ENCODE assay signal across 13 cellular contexts in genomic region chr13:74825170-74825948, GRCh38.
A peak's percentile ranks its signal among the peaks of the same experiment; 100 is the strongest.
DNase-seq lines count a peak whose midpoint lies in the region; ATAC-seq, FAIRE-seq and TF ChIP-seq lines count a peak whose summit lies in the region.
"Had no signal": no experiment of that assay in that cellular context is flagged by ENCODE, and none has a peak within 500 bp of the region (broad histone marks: within the 10 kb centered on the region; RNA-seq: fewer than 3 reads in every experiment).

No MANE protein-coding gene starts in this region.

- H2AFZ ChIP-seq in endothelial cell of umbilical vein (ENCODE audit: low read depth, low read length) = peak overlapping the region; percentile 19

- CTCF ChIA-PET in endothelial cell of umbilical vein (lab: Charles Lee) = interaction anchor here (0.7 to 2.0 kb wide), 2 partner anchors 11 to 394 kb away, joined by 3 to 5 read pairs; no protein-coding TSS in a partner anchor

- H3K9me3 ChIP-seq in endothelial cell of umbilical vein (replicated peaks; ENCODE audit: control insufficient read depth, insufficient read depth, low read length) (no peaks in the 10 kb centered on the region), pancreas (no peaks in the 10 kb centered on the region)

- dilution Hi-C loops in endothelial cell of umbilical vein (cut with MboI; ENCODE audit: extremely low pct_ligation_motif_present, low sequenced_read_pairs) = no loop called here

- no peaks in the 10 kb centered on the region for H3K27me3 ChIP-seq in endothelial cell of umbilical vein (ENCODE audit: control insufficient read depth in 2 of 2, insufficient read depth in 2 of 2, low read length in 2 of 2)
- H3K27me3 ChIP-seq in pancreas = no peaks in the 10 kb centered on the region

- peak; percentile 82 for DNase-seq in AG10803 (ENCODE audit: low read depth)
- DNase-seq in M059J (ENCODE audit: low read depth) = peak; percentile 79
- DNase-seq in endothelial cell of umbilical vein (ENCODE audit: low read depth, low spot score) = peak; percentile 85
- peak; percentile 67 for DNase-seq in myocyte (ENCODE audit: low read depth)
- DNase-seq in HT-29 (ENCODE audit: low spot score) = no peak
- DNase-seq in HUDEP-2 (lab: John Stamatoyannopoulos, UW; ENCODE audit: unreplicated experiment in 76 of 76) = no peak
- DNase-seq in NCI-H1092 (lab: John Stamatoyannopoulos, UW) = no peak
- DNase-seq in pancreas = no peak
- DNase-seq: Calu3, KBM-7, natural killer cell, NCI-H526, T-helper 1 cell had no signal

- TF ChIP-seq CTCF in AG10803 (conservative IDR thresholded peaks at IDR 0.05; ENCODE audit: low read length) = no peak
- no peak for TF ChIP-seq CTCF in endothelial cell of umbilical vein (IDR thresholded peaks at IDR 0.05; ENCODE audit: extremely low read depth in 1 of 2, insufficient read depth in 1 of 2, low read depth in 1 of 2, low read length in 2 of 2)
- no peak for TF ChIP-seq CTCF in pancreas (IDR thresholded peaks at IDR 0.05)

- intact Hi-C loops in endothelial cell of umbilical vein (cut with micrococcal nuclease) (loop anchor here (1.0 to 10.0 kb wide), 3 partner anchors 45 to 359 kb away; no protein-coding TSS in a partner anchor), pancreas (cut with DNase I) (no loop called here)

- H4K20me1 ChIP-seq in endothelial cell of umbilical vein (replicated peaks; ENCODE audit: control insufficient read depth, extremely low read depth, insufficient read depth, low read length) = no peaks in the 10 kb centered on the region

- H3K36me3 ChIP-seq in endothelial cell of umbilical vein (ENCODE audit: control insufficient read depth in 2 of 2, extremely low read depth in 1 of 2, insufficient read depth in 2 of 2, low read length in 2 of 2) (no peaks in the 10 kb centered on the region), pancreas (no peaks in the 10 kb centered on the region)

- FAIRE-seq in endothelial cell of umbilical vein (lab: Jason Lieb, UNC) (peak; percentile 63), pancreas (lab: Jason Lieb, UNC) (no peak)

- H3K9me1 ChIP-seq in endothelial cell of umbilical vein (replicated peaks; ENCODE audit: control insufficient read depth, extremely low read depth, insufficient read depth, low read length) = no peaks in the 10 kb centered on the region

- BruUV-seq in endothelial cell of umbilical vein (replicated peaks; lab: Mats Ljungman, UMichigan) = TSS peak; percentile 40

- H3K4me1 ChIP-seq in endothelial cell of umbilical vein (ENCODE audit: control insufficient read depth, extremely low read depth, insufficient read depth, low read length) = peaks cover 15% of the 10 kb centered on the region
- H3K4me1 ChIP-seq in pancreas = no peaks in the 10 kb centered on the region

- WGBS in pancreas, 2 donors = 69 to 72% methylated on average over 2 of the region's 2 CpGs

- no peaks in the 10 kb centered on the region for H3K79me2 ChIP-seq in endothelial cell of umbilical vein (ENCODE audit: control insufficient read depth, insufficient read depth, low read length)

- POLR2A ChIA-PET in endothelial cell of umbilical vein (lab: Charles Lee) = no interaction called here

- no peak for TF ChIP-seq POLR2A in endothelial cell of umbilical vein (IDR thresholded peaks at IDR 0.05; ENCODE audit: low read depth, low read length)

- ATAC-seq in pancreas = no peak
- ATAC-seq: natural killer cell had no signal

- no peak overlapping the region for H3K9ac ChIP-seq in endothelial cell of umbilical vein (replicated peaks; ENCODE audit: extremely low read depth, insufficient read depth, low read length)

- peak overlapping the region; percentile 42 for H3K4me2 ChIP-seq in endothelial cell of umbilical vein (ENCODE audit: insufficient read depth, low read length)

- H3K4me3 ChIP-seq in AG10803 (ENCODE audit: low read length) (no peak overlapping the region), endothelial cell of umbilical vein (replicated peaks in 1 of 3; ENCODE audit: insufficient read depth in 1 of 3, low read depth in 1 of 3, low read length in 3 of 3) (no peak overlapping the region), pancreas (no peak overlapping the region)

- H3K27ac ChIP-seq in endothelial cell of umbilical vein (ENCODE audit: insufficient read depth, low read depth, low read length) (peak overlapping the region; percentile 79), pancreas (no peak overlapping the region)

TF ChIP-seq in endothelial cell of umbilical vein, 7 proteins besides CTCF, POLR2A, EP300 and RAD21:
- TF ChIP-seq EZH2 (IDR thresholded peaks at IDR 0.05; ENCODE audit: borderline replicate concordance, low read depth, low read length, severe bottlenecking) = no peak
- no peak for TF ChIP-seq MAX (IDR thresholded peaks at IDR 0.05; ENCODE audit: insufficient read depth, insufficient read length)
- no peak for TF ChIP-seq GATA2 (IDR thresholded peaks at IDR 0.05; ENCODE audit: insufficient read depth, insufficient read length, low read depth, low read length)
- TF ChIP-seq MYC (IDR thresholded peaks at IDR 0.05; ENCODE audit: low read depth, low read length) = no peak
- peak; percentile 57 for TF ChIP-seq JUN (IDR thresholded peaks at IDR 0.05; ENCODE audit: borderline replicate concordance, insufficient read depth, insufficient read length, low read depth)
- TF ChIP-seq POLR2AphosphoS5 (IDR thresholded peaks at IDR 0.05; ENCODE audit: insufficient read depth, low read depth, low read length) = no peak
- peak; percentile 85 for TF ChIP-seq FOS (IDR thresholded peaks at IDR 0.05; ENCODE audit: borderline replicate concordance, insufficient read depth, low read length)
TF ChIP-seq in endothelial cell of umbilical vein: peak in this region for 2.

Comparison
In these comparisons a context has a peak if more than half of its experiments do, and no peak if none do; other contexts are left out.
1. DNase-seq: peak in AG10803 (single experiment), M059J (single experiment), endothelial cell of umbilical vein (single experiment) and myocyte (single experiment); none in HT-29 (single experiment), HUDEP-2 (0 of 76), NCI-H1092 (single experiment) and pancreas (0 of 6).